In genomic region chr22:24728790-24729637, GRCh38 we compare ENCODE assay signal across 10 cellular contexts. TPM values are rescaled to one million over a fixed set of nuclear protein-coding genes. Genes with fewer than 3 reads are reported as not detected.
A peak's percentile ranks its signal among the peaks of the same experiment; 100 is the strongest.
DNase-seq lines count a peak whose midpoint lies in the region; ATAC-seq and TF ChIP-seq lines count a peak whose summit lies in the region.
"Had no signal": no experiment of that assay in that cellular context is flagged by ENCODE, and none has a peak within 500 bp of the region (broad histone marks: within the 10 kb centered on the region; RNA-seq: fewer than 3 reads in every experiment).

No MANE protein-coding gene starts in this region.

- no peak overlapping the region for H3K14ac ChIP-seq in mesenchymal stem cell (ENCODE audit: low read length in 2 of 2)

- no peak overlapping the region for H2BK12ac ChIP-seq in mesenchymal stem cell (ENCODE audit: low read length in 2 of 2)

- WGBS in SK-N-SH (ENCODE audit: low lambda C conversion rate), result 77% methylated on average over 9 of the region's 9 CpGs
- 70 to 77% methylated on average over 9 of the region's 9 CpGs for WGBS in ectodermal cell, 2 experiments
- 84% methylated on average over 8 of the region's 9 CpGs for WGBS in mesenchymal stem cell
- WGBS in suprapubic skin, result 76% methylated on average over 9 of the region's 9 CpGs

- H2AK5ac ChIP-seq in mesenchymal stem cell (ENCODE audit: low read length, severe bottlenecking), result peak overlapping the region; percentile 58

- no peaks in the 10 kb centered on the region for H3K79me1 ChIP-seq in mesenchymal stem cell (replicated peaks; ENCODE audit: low read length, poor library complexity, severe bottlenecking)

- no peaks in the 10 kb centered on the region for H3K36me3 ChIP-seq in SK-N-SH (replicated peaks in 1 of 2; ENCODE audit: control insufficient read depth in 1 of 2, insufficient read depth in 2 of 2, low read length in 1 of 2)
- no peaks in the 10 kb centered on the region for H3K36me3 ChIP-seq in ectodermal cell (ENCODE audit: control insufficient read depth, insufficient read depth, low read length)
- no peaks in the 10 kb centered on the region for H3K36me3 ChIP-seq in mesenchymal stem cell (ENCODE audit: control insufficient read depth in 1 of 2, insufficient read depth in 2 of 2, low read depth in 1 of 2, low read length in 2 of 2)
- H3K36me3 ChIP-seq in suprapubic skin, result no peaks in the 10 kb centered on the region

- no peak overlapping the region for H2BK15ac ChIP-seq in mesenchymal stem cell (ENCODE audit: low read depth, poor library complexity, severe bottlenecking)

- H3K9me3 ChIP-seq in SK-N-SH (no peaks in the 10 kb centered on the region), ectodermal cell (ENCODE audit: control insufficient read depth, low read length) (no peaks in the 10 kb centered on the region), mesenchymal stem cell (ENCODE audit: control insufficient read depth, low read length) (no peaks in the 10 kb centered on the region), suprapubic skin (no peaks in the 10 kb centered on the region)

- no peaks in the 10 kb centered on the region for H3K79me2 ChIP-seq in SK-N-SH (ENCODE audit: insufficient read depth)

- H2AFZ ChIP-seq in SK-N-SH (ENCODE audit: low read depth) (no peak overlapping the region), mesenchymal stem cell (ENCODE audit: low read depth, low read length) (no peak overlapping the region)

- peak overlapping the region; percentile 24 for H2BK5ac ChIP-seq in mesenchymal stem cell (ENCODE audit: low read depth, low read length, poor library complexity, severe bottlenecking)

- no peak overlapping the region for H2BK120ac ChIP-seq in mesenchymal stem cell (ENCODE audit: low read depth, low read length)

- POLR2A ChIA-PET in SK-N-SH (lab: Yijun Ruan, JAX), result no interaction called here

- H4K20me1 ChIP-seq in SK-N-SH (ENCODE audit: insufficient read depth), result no peaks in the 10 kb centered on the region

- TF ChIP-seq RAD21 in SK-N-SH (IDR thresholded peaks at IDR 0.05; ENCODE audit: low read length), result no peak

- H3F3A ChIP-seq in SK-N-SH (replicated peaks; ENCODE audit: insufficient read depth), result no peaks in the 10 kb centered on the region

- no peak for ATAC-seq in SK-N-SH treated with all-trans-retinoic acid at 6 μM for 48 hours
- no peak for ATAC-seq in HG03025 (IDR thresholded peaks at IDR 0.05; ENCODE audit: low FRiP score, unreplicated experiment)

- no peaks in the 10 kb centered on the region for H3K9me2 ChIP-seq in SK-N-SH

- no peak overlapping the region for H3K4ac ChIP-seq in mesenchymal stem cell (ENCODE audit: low read depth in 1 of 2, low read length in 2 of 2)

- no peak overlapping the region for H3K9ac ChIP-seq in SK-N-SH
- no peak overlapping the region for H3K9ac ChIP-seq in mesenchymal stem cell (ENCODE audit: low read length)

- TF ChIP-seq EP300 in SK-N-SH (IDR thresholded peaks at IDR 0.05; ENCODE audit: borderline replicate concordance in 1 of 2, low read depth in 1 of 2, low read length in 1 of 2) (no peak), suprapubic skin (IDR thresholded peaks at IDR 0.05) (no peak)

- no peak for TF ChIP-seq POLR2A in suprapubic skin (IDR thresholded peaks at IDR 0.05)

- no peak overlapping the region for H4K91ac ChIP-seq in mesenchymal stem cell (ENCODE audit: low read length)

- no peak overlapping the region for H3K4me3 ChIP-seq in SK-N-SH (ENCODE audit: low read depth in 2 of 2, low read length in 1 of 2)
- H3K4me3 ChIP-seq in ectodermal cell (ENCODE audit: insufficient read depth, low read depth, low read length), result no peak overlapping the region
- no peak overlapping the region for H3K4me3 ChIP-seq in mesenchymal stem cell (ENCODE audit: insufficient read depth in 1 of 2, low read depth in 1 of 2, low read length in 2 of 2)
- H3K4me3 ChIP-seq in suprapubic skin, result no peak overlapping the region

- DNase-seq in SK-N-SH (peak; percentile 41), mesenchymal stem cell (peak; percentile 49), suprapubic skin (ENCODE audit: low spot score in 2 of 2) (no peak), NCI-H1694 treated with DMSO at 0.1 percent for 48 hours (lab: John Stamatoyannopoulos, UW) (no peak)
- DNase-seq in stimulated activated CD4-positive, alpha-beta T cell treated with anti-CD3 and anti-CD28 coated beads, Interleukin-1b, Interleukin-23, amount 100 ng/mL, for 48 hours, result no peak
- DNase-seq: ACHN; activated CD4-positive, alpha-beta T cell treated with anti-CD3 and anti-CD28 coated beads, Interleukin-2, amount 10 ng/mL, durations not matched to agents 7 days and 5 days had no signal

- H3K27ac ChIP-seq in SK-N-SH (ENCODE audit: low read depth in 2 of 2, low read length in 1 of 2) (peak overlapping the region in 1 of 2 experiments; percentile 79; a peak in 2 of 4 replicates), ectodermal cell (ENCODE audit: insufficient read depth, low read depth, low read length, poor library complexity, severe bottlenecking) (peak overlapping the region; percentile 62), mesenchymal stem cell (ENCODE audit: low read length, poor library complexity, severe bottlenecking) (peak overlapping the region; percentile 52), suprapubic skin (no peak overlapping the region)

- H3K4me1 ChIP-seq in SK-N-SH (ENCODE audit: control insufficient read depth in 1 of 2, insufficient read depth in 2 of 2, low read depth in 1 of 2, low read length in 1 of 2) (peaks cover 0 to 17% of the 10 kb centered on the region in 2 experiments; a peak in 2 of 4 replicates), ectodermal cell (ENCODE audit: control insufficient read depth, insufficient read depth, low read length) (peaks cover 12% of the 10 kb centered on the region), mesenchymal stem cell (ENCODE audit: control insufficient read depth, insufficient read depth, low read depth, low read length) (peaks cover 11% of the 10 kb centered on the region), suprapubic skin (no peaks in the 10 kb centered on the region)

- no peak overlapping the region for H3K4me2 ChIP-seq in SK-N-SH
- H3K4me2 ChIP-seq in mesenchymal stem cell (ENCODE audit: low read length, poor library complexity, severe bottlenecking), result no peak overlapping the region

- no peak overlapping the region for H3K23ac ChIP-seq in mesenchymal stem cell (ENCODE audit: low read length in 2 of 2)

- TF ChIP-seq CTCF in SK-N-SH (IDR thresholded peaks at IDR 0.05), result no peak
- no peak for TF ChIP-seq CTCF in suprapubic skin (IDR thresholded peaks at IDR 0.05)

- peaks cover 25% of the 10 kb centered on the region; the same call in 1 of the 2 replicates for H3K27me3 ChIP-seq in SK-N-SH (ENCODE audit: insufficient read depth)
- H3K27me3 ChIP-seq in ectodermal cell (ENCODE audit: control insufficient read depth, insufficient read depth, low read length, poor library complexity, severe bottlenecking), result no peaks in the 10 kb centered on the region
- H3K27me3 ChIP-seq in mesenchymal stem cell (ENCODE audit: control insufficient read depth in 1 of 2, insufficient read depth in 1 of 2, low read length in 2 of 2), result peaks cover 0 to 21% of the 10 kb centered on the region in 2 experiments
- peaks cover 9% of the 10 kb centered on the region for H3K27me3 ChIP-seq in suprapubic skin

- CTCF ChIA-PET in SK-N-SH (lab: Yijun Ruan, JAX), result interaction anchor here (1.3 to 2.2 kb wide), 2 partner anchors 8 to 23 kb away, joined by 5 to 8 read pairs; no protein-coding TSS in a partner anchor

- H4K8ac ChIP-seq in mesenchymal stem cell (ENCODE audit: low read length), result peak overlapping the region; percentile 7

- peak overlapping the region in 1 of 2 experiments; percentile 63 for H3K18ac ChIP-seq in mesenchymal stem cell (ENCODE audit: low read depth in 1 of 2, low read length in 2 of 2)

TF ChIP-seq in SK-N-SH, 30 proteins besides CTCF, POLR2A, EP300 and RAD21:
- TF ChIP-seq GATA2 (CRISPR knock-in tag; IDR thresholded peaks at IDR 0.05) (0 out of 2 replicates have a peak, but pooled peaks have one; percentile 21), TEAD4 (IDR thresholded peaks at IDR 0.05; ENCODE audit: borderline replicate concordance, insufficient read depth) (no peak)

TF ChIP-seq in SK-N-SH treated with all-trans-retinoic acid at 6 μM for 48 hours, 23 proteins besides CTCF, POLR2A, EP300 and RAD21 (continues in another document):
- TF ChIP-seq ZNF70 (CRISPR knock-in tag; IDR thresholded peaks at IDR 0.05) (no peak), TCF4 (CRISPR knock-in tag; IDR thresholded peaks at IDR 0.05; ENCODE audit: borderline replicate concordance) (no peak), POU6F1 (CRISPR knock-in tag; IDR thresholded peaks at IDR 0.05; ENCODE audit: borderline replicate concordance, low read depth) (no peak), RARB (CRISPR knock-in tag; IDR thresholded peaks at IDR 0.05) (no peak), GLIS3 (CRISPR knock-in tag; IDR thresholded peaks at IDR 0.05) (no peak), OSR1 (CRISPR knock-in tag; IDR thresholded peaks at IDR 0.05) (no peak), ZFP3 (CRISPR knock-in tag; IDR thresholded peaks at IDR 0.05) (no peak), ZFP30 (CRISPR knock-in tag; IDR thresholded peaks at IDR 0.05) (no peak), BACH2 (CRISPR knock-in tag; IDR thresholded peaks at IDR 0.05; ENCODE audit: borderline replicate concordance) (no peak), TOX (CRISPR knock-in tag; IDR thresholded peaks at IDR 0.05; ENCODE audit: borderline replicate concordance) (no peak), ZC3H10 (CRISPR knock-in tag; IDR thresholded peaks at IDR 0.05) (no peak), ZNF565 (CRISPR knock-in tag; conservative IDR thresholded peaks at IDR 0.05; ENCODE audit: low read depth) (no peak)

RNA-seq across cellular contexts. Expression of gene PIWIL3, which starts 45.5 kb away (rescaled TPM):
- polyA plus RNA-seq in SK-N-SH (2012; rRNA removed), result not detected in 2 replicates
- polyA plus RNA-seq in SK-N-SH (2012; cell fraction: cytosol; rRNA removed), result not detected in 2 replicates
- polyA plus RNA-seq in SK-N-SH (2012; cell fraction: nucleus; rRNA removed), result not detected in 2 replicates
- not detected for polyA plus RNA-seq in ectodermal cell (2013, experiment 1 of 4)
- polyA plus RNA-seq in ectodermal cell (2013, experiment 2 of 4), result not detected
- polyA plus RNA-seq in ectodermal cell (2013, experiment 3 of 4), result not detected
- not detected for polyA plus RNA-seq in ectodermal cell (2013, experiment 4 of 4)
- not detected for polyA plus RNA-seq in mesenchymal stem cell (2013, experiment 1 of 2)
- polyA plus RNA-seq in mesenchymal stem cell (2013, experiment 2 of 2), result not detected
- total RNA-seq in suprapubic skin, result not detected
- total RNA-seq: activated CD4-positive, alpha-beta T cell treated with anti-CD3 and anti-CD28 coated beads, Interleukin-2, amount 10 ng/mL, durations not matched to agents 7 days and 5 days had no signal

Comparison
In these comparisons a context has a peak if more than half of its experiments do, and no peak if none do; other contexts are left out.
1. DNase-seq: peak in SK-N-SH (single experiment) and mesenchymal stem cell (single experiment); none in suprapubic skin (0 of 2), stimulated activated CD4-positive, alpha-beta T cell treated with anti-CD3 and anti-CD28 coated beads, Interleukin-1b, Interleukin-23, amount 100 ng/mL, for 48 hours (single experiment) and NCI-H1694 treated with DMSO at 0.1 percent for 48 hours (single experiment).